In the genomic region with DNA sequence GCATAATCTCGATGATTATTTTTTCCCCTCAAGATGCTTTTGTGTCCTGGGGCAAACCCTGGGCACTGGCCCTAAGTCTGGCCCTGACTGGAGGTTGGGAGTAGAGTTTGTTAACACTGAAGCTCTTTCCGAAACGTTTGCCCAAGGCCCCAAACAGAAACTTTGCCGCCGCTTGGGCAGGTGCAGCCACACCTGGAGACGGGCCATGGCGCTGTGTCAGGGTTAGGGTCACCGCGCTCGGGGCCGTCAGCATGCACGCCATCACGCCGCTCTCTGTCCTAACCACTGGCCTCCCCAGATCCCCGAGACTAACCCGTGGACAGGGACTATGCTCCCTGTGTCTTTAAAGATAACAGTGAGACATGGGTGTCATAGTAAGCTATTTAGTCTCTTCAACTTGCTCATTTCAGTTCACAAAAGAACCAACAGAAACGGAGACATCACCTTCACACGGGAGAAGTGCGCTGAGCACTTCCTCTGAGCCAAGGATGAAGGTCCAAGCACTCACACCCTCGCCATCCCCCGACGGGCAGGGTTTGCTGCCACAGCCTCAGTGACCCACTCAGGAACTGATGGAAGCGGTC, we compare ENCODE assay signal across 18 cellular contexts.
"Had no signal": no experiment of that assay in that cellular context is flagged by ENCODE, and none has a peak within 500 bp of the region (broad histone marks: within the 10 kb centered on the region; RNA-seq: fewer than 3 reads in every experiment).

No MANE protein-coding gene starts in this region.

- H3K36me3 ChIP-seq: breast epithelium, colonic mucosa, neural progenitor cell, right atrium auricular region, vagina had no signal

- H2AFZ ChIP-seq: neural progenitor cell had no signal

- H3K4me2 ChIP-seq: neural progenitor cell had no signal

- H3K9ac ChIP-seq: neural progenitor cell had no signal

- H3K9me3 ChIP-seq: breast epithelium, colonic mucosa, right atrium auricular region, vagina had no signal

- H3K4me1 ChIP-seq: breast epithelium, colonic mucosa, neural progenitor cell, right atrium auricular region, vagina had no signal

- H3K27ac ChIP-seq: breast epithelium, colonic mucosa, neural progenitor cell, right atrium auricular region, skin epidermis, vagina had no signal

- ATAC-seq: effector memory CD8-positive, alpha-beta T cell; left lobe of liver; naive thymus-derived CD4-positive, alpha-beta T cell; stimulated activated effector memory CD8-positive, alpha-beta T cell treated with anti-CD3 and anti-CD28 coated beads, Interleukin-12 subunit alpha, Interleukin-12 subunit beta, amount 100 ng/mL, for 72 hours had no signal

- H3K27me3 ChIP-seq: breast epithelium, colonic mucosa, dorsolateral prefrontal cortex, neural progenitor cell, right atrium auricular region, vagina had no signal

- H3K4me3 ChIP-seq: breast epithelium, colonic mucosa, dorsolateral prefrontal cortex, lung, neural progenitor cell, right atrium auricular region, skin epidermis, vagina had no signal

- DNase-seq: activated CD4-positive, alpha-beta T cell treated with anti-CD3 and anti-CD28 coated beads, Interleukin-2, amount 10 ng/mL, durations not matched to agents 7 days and 5 days; activated T-cell treated with anti-CD3 and anti-CD28 coated beads, Interleukin-2, amount 50 U/mL, for 1 hour; colonic mucosa; effector memory CD8-positive, alpha-beta T cell; foreskin melanocyte; immature natural killer cell; naive thymus-derived CD4-positive, alpha-beta T cell; stimulated activated CD4-positive, alpha-beta T cell treated with anti-CD3 and anti-CD28 coated beads, Interleukin-1b, Interleukin-23, amount 100 ng/mL, for 48 hours; T-helper 2 cell had no signal
